8 cellular contexts compared by ENCODE assay signal in genomic region chr5:87300744-87301143, GRCh38. TPM values are rescaled to one million over a fixed set of nuclear protein-coding genes. Genes with fewer than 3 reads are reported as not detected.
DNase-seq lines count a peak whose midpoint lies in the region; ATAC-seq, FAIRE-seq and TF ChIP-seq lines count a peak whose summit lies in the region.

No MANE protein-coding gene starts in this region.

- peaks cover 69% of the 10 kb centered on the region for H3K4me1 Mint-ChIP-seq in activated T-helper 17 cell treated with anti-CD3 and anti-CD28 coated beads, Interleukin-2, amount 50 U/mL, for 72 hours

- H3K9ac ChIP-seq in mesenchymal stem cell (ENCODE audit: low read length) (peak overlapping the region; percentile 25), kidney (ENCODE audit: low read length in 2 of 2) (no peak overlapping the region)

- no peak overlapping the region for H2BK15ac ChIP-seq in mesenchymal stem cell (ENCODE audit: low read depth, poor library complexity, severe bottlenecking)

- H3K36me3 ChIP-seq in mesenchymal stem cell (ENCODE audit: control insufficient read depth in 1 of 2, insufficient read depth in 2 of 2, low read depth in 1 of 2, low read length in 2 of 2): peaks cover 8 to 28% of the 10 kb centered on the region in 2 experiments
- H3K36me3 ChIP-seq in kidney (ENCODE audit: control insufficient read depth in 1 of 2, insufficient read depth in 2 of 2, low read length in 2 of 2): no peaks in the 10 kb centered on the region

- no peaks in the 10 kb centered on the region for H3K27me3 Mint-ChIP-seq in activated T-helper 17 cell treated with anti-CD3 and anti-CD28 coated beads, Interleukin-2, amount 50 U/mL, for 72 hours

- FAIRE-seq in kidney (lab: Jason Lieb, UNC): no peak

- intact Hi-C loops in kidney (cut with DNase I): no loop called here

- H3K4me3 Mint-ChIP-seq in activated T-helper 17 cell treated with anti-CD3 and anti-CD28 coated beads, Interleukin-2, amount 50 U/mL, for 72 hours: no peak overlapping the region

- no peak overlapping the region for H3K4me2 ChIP-seq in mesenchymal stem cell (ENCODE audit: low read length, poor library complexity, severe bottlenecking)

- peaks cover 4% of the 10 kb centered on the region for H3K9me3 Mint-ChIP-seq in activated T-helper 17 cell treated with anti-CD3 and anti-CD28 coated beads, Interleukin-2, amount 50 U/mL, for 72 hours

- H3K79me1 ChIP-seq in mesenchymal stem cell (replicated peaks; ENCODE audit: low read length, poor library complexity, severe bottlenecking): peaks cover 1% of the 10 kb centered on the region

- no peak overlapping the region for H4K8ac ChIP-seq in mesenchymal stem cell (ENCODE audit: low read length)

- peak overlapping the region; percentile 68 for H3K27ac Mint-ChIP-seq in activated T-helper 17 cell treated with anti-CD3 and anti-CD28 coated beads, Interleukin-2, amount 50 U/mL, for 72 hours

- H3K4me1 ChIP-seq in mesenchymal stem cell (ENCODE audit: control insufficient read depth, insufficient read depth, low read depth, low read length) (peaks cover 3% of the 10 kb centered on the region), kidney (ENCODE audit: control insufficient read depth in 1 of 2, insufficient read depth in 1 of 2, low read depth in 1 of 2, low read length in 2 of 2) (peaks cover 3 to 5% of the 10 kb centered on the region in 2 donors)

- H2AFZ ChIP-seq in mesenchymal stem cell (ENCODE audit: low read depth, low read length): no peak overlapping the region

- 23% methylated on average over 2 of the region's 2 CpGs for WGBS in mesenchymal stem cell

- no peak overlapping the region for H2AK5ac ChIP-seq in mesenchymal stem cell (ENCODE audit: low read length, severe bottlenecking)

- H3K36me3 Mint-ChIP-seq in activated T-helper 17 cell treated with anti-CD3 and anti-CD28 coated beads, Interleukin-2, amount 50 U/mL, for 72 hours (ENCODE audit: low read depth): peaks cover 41% of the 10 kb centered on the region

- H3K23ac ChIP-seq in mesenchymal stem cell (ENCODE audit: low read length in 2 of 2): no peak overlapping the region

- peak; percentile 99 for ATAC-seq in activated T-helper 17 cell treated with anti-CD3 and anti-CD28 coated beads, Interleukin-2, amount 50 U/mL, for 72 hours (replicated peaks)
- ATAC-seq in HG03135 (IDR thresholded peaks at IDR 0.05; ENCODE audit: unreplicated experiment): no peak
- ATAC-seq in HG03196 (IDR thresholded peaks at IDR 0.05; ENCODE audit: unreplicated experiment): no peak

- H3K4ac ChIP-seq in mesenchymal stem cell (ENCODE audit: low read depth in 1 of 2, low read length in 2 of 2): no peak overlapping the region

- H3K9me3 ChIP-seq in mesenchymal stem cell (ENCODE audit: control insufficient read depth, low read length) (no peaks in the 10 kb centered on the region), kidney (ENCODE audit: control insufficient read depth in 1 of 2, low read length in 2 of 2) (no peaks in the 10 kb centered on the region)

- H3K4me3 ChIP-seq in AG10803 (ENCODE audit: low read length) (no peak overlapping the region), mesenchymal stem cell (ENCODE audit: insufficient read depth in 1 of 2, low read depth in 1 of 2, low read length in 2 of 2) (no peak overlapping the region), kidney (ENCODE audit: low read length in 2 of 2) (no peak overlapping the region)

- peak overlapping the region; percentile 30 for H3K27ac ChIP-seq in mesenchymal stem cell (ENCODE audit: low read length, poor library complexity, severe bottlenecking)
- H3K27ac ChIP-seq in kidney (ENCODE audit: low read depth in 2 of 2, low read length in 2 of 2): no peak overlapping the region

- H3K27me3 ChIP-seq in mesenchymal stem cell (ENCODE audit: control insufficient read depth in 1 of 2, insufficient read depth in 1 of 2, low read length in 2 of 2): no peaks in the 10 kb centered on the region

- no peak for TF ChIP-seq CTCF in AG10803 (conservative IDR thresholded peaks at IDR 0.05; ENCODE audit: low read length)
- TF ChIP-seq CTCF in kidney (IDR thresholded peaks at IDR 0.05; ENCODE audit: borderline replicate concordance, extremely low read depth, insufficient read depth): no peak

- no peak overlapping the region for H3K18ac ChIP-seq in mesenchymal stem cell (ENCODE audit: low read depth in 1 of 2, low read length in 2 of 2)

- no peak overlapping the region for H2BK5ac ChIP-seq in mesenchymal stem cell (ENCODE audit: low read depth, low read length, poor library complexity, severe bottlenecking)

- no peak overlapping the region for H4K91ac ChIP-seq in mesenchymal stem cell (ENCODE audit: low read length)

- no peak overlapping the region for H3K14ac ChIP-seq in mesenchymal stem cell (ENCODE audit: low read length in 2 of 2)

- DNase-seq in AG10803 (ENCODE audit: low read depth): peak; percentile 89
- peak; percentile 38 for DNase-seq in HK-2 (ENCODE audit: unreplicated experiment)
- DNase-seq in mesenchymal stem cell: peak; percentile 94
- no peak for DNase-seq in pons (ENCODE audit: low spot score)
- DNase-seq in kidney: no peak

- no peak overlapping the region for H2BK12ac ChIP-seq in mesenchymal stem cell (ENCODE audit: low read length in 2 of 2)

- H2BK120ac ChIP-seq in mesenchymal stem cell (ENCODE audit: low read depth, low read length): no peak overlapping the region

RNA-seq across cellular contexts. Expression of gene RASA1, which starts 33.1 kb away (rescaled TPM):
- total RNA-seq in activated T-helper 17 cell treated with anti-CD3 and anti-CD28 coated beads, Interleukin-2, amount 50 U/mL, for 72 hours: 10 to 100 TPM; 25.1 to 28.4 TPM
- polyA plus RNA-seq in mesenchymal stem cell (2013, experiment 1 of 2): 28.5 TPM
- polyA plus RNA-seq in mesenchymal stem cell (2013, experiment 2 of 2): 30.0 TPM
- total RNA-seq in kidney: 25.5 TPM
- polyA plus RNA-seq in kidney (ENCODE audit: insufficient read depth, low read depth, low replicate concordance): 9.9 TPM

Comparison
In these comparisons a context has a peak if more than half of its experiments do, and no peak if none do; other contexts are left out.
1. DNase-seq: peak in AG10803 (single experiment), HK-2 (single experiment) and mesenchymal stem cell (single experiment); none in pons (single experiment) and kidney (single experiment).